16 cellular contexts compared by ENCODE assay signal in genomic region chr2:160465406-160465805, GRCh38. TPM values are rescaled to one million over a fixed set of nuclear protein-coding genes. Genes with fewer than 3 reads are reported as not detected.
A peak's percentile ranks its signal among the peaks of the same experiment; 100 is the strongest.
DNase-seq lines count a peak whose midpoint lies in the region; ATAC-seq, FAIRE-seq and TF ChIP-seq lines count a peak whose summit lies in the region.
"Had no signal": no experiment of that assay in that cellular context is flagged by ENCODE, and none has a peak within 500 bp of the region (broad histone marks: within the 10 kb centered on the region; RNA-seq: fewer than 3 reads in every experiment).

No MANE protein-coding gene starts in this region.

- no peaks in the 10 kb centered on the region for H3K36me3 ChIP-seq in left ventricle myocardium inferior
- H3K36me3 ChIP-seq in HepG2 (replicated peaks in 1 of 2; ENCODE audit: control insufficient read depth in 1 of 2, insufficient read depth in 2 of 2, low read length in 2 of 2), result no peaks in the 10 kb centered on the region
- H3K36me3 ChIP-seq: gastrocnemius medialis had no signal

- peaks cover 89% of the 10 kb centered on the region for H3K4me1 ChIP-seq in left ventricle myocardium inferior
- no peaks in the 10 kb centered on the region for H3K4me1 ChIP-seq in HepG2 (ENCODE audit: insufficient read depth, low read length)

- no peak for TF ChIP-seq RAD21 in HepG2 (CRISPR knock-in tag; IDR thresholded peaks at IDR 0.05)

- peak overlapping the region; percentile 63 for H3K4me3 Mint-ChIP-seq in activated T-helper 17 cell treated with anti-CD3 and anti-CD28 coated beads, Interleukin-2, amount 50 U/mL, for 72 hours
- H3K4me3 Mint-ChIP-seq in type B pancreatic cell, result no peak overlapping the region
- H3K4me3 Mint-ChIP-seq: central memory CD8-positive, alpha-beta T cell had no signal

- peaks cover 74% of the 10 kb centered on the region for H3K79me2 ChIP-seq in HepG2 (ENCODE audit: insufficient read depth, low read length)

- intact Hi-C loops in Right ventricle myocardium inferior (cut with DNase I), result no loop called here
- intact Hi-C loops in left ventricle myocardium inferior (cut with micrococcal nuclease), result no loop called here
- intact Hi-C loops in HepG2 (cut with micrococcal nuclease; ENCODE audit: unreplicated experiment), result no loop called here
- intact Hi-C loops in posterior cingulate gyrus (cut with DNase I), result no loop called here

- no peaks in the 10 kb centered on the region for H3K9me3 ChIP-seq in left ventricle myocardium inferior (replicated peaks)
- no peaks in the 10 kb centered on the region for H3K9me3 ChIP-seq in HepG2 (ENCODE audit: low read length)
- H3K9me3 ChIP-seq: gastrocnemius medialis had no signal

- no peak overlapping the region for H3K9ac ChIP-seq in HepG2 (ENCODE audit: insufficient read depth, low read depth, low read length)

- no peak for DNase-seq in Right ventricle myocardium inferior (ENCODE audit: missing footprints)
- DNase-seq in left ventricle myocardium inferior, result no peak
- DNase-seq in HepG2 (ENCODE audit: low spot score), result no peak
- no peak for DNase-seq in type B pancreatic cell (ENCODE audit: extremely low spot score, unreplicated experiment)
- DNase-seq in OCI-M1 (lab: John Stamatoyannopoulos, UW), result no peak
- no peak for DNase-seq in posterior cingulate gyrus
- DNase-seq: activated CD8-positive, alpha-beta memory T cell treated with anti-CD3 and anti-CD28 coated beads, Interleukin-2, amount 50 U/mL, for 48 hours; effector memory CD4-positive, alpha-beta T cell; gastrocnemius medialis; Karpas-422; T-helper 1 cell had no signal

- no peaks in the 10 kb centered on the region for H3K27me3 ChIP-seq in left ventricle myocardium inferior (ENCODE audit: low read depth)
- H3K27me3 ChIP-seq in HepG2 (ENCODE audit: control insufficient read depth in 1 of 2, insufficient read depth in 2 of 2, low read length in 2 of 2), result no peaks in the 10 kb centered on the region
- H3K27me3 ChIP-seq: gastrocnemius medialis had no signal

- FAIRE-seq in HepG2 (lab: Jason Lieb, UNC), result no peak

- TF ChIP-seq CTCF in left ventricle myocardium inferior (IDR thresholded peaks at IDR 0.05; ENCODE audit: borderline replicate concordance) (no peak), HepG2 (CRISPR knock-in tag; IDR thresholded peaks at IDR 0.05) (no peak), type B pancreatic cell (conservative IDR thresholded peaks at IDR 0.05) (no peak)

- no TSS peak for BruUV-seq in HepG2 (replicated peaks; lab: Mats Ljungman, UMichigan)

- in situ Hi-C loops in HepG2 (cut with HindIII; ENCODE audit: extremely low pct_ligation_motif_present, low pct_unique_long_range_greater_than_20kb), result no loop called here

- peaks cover 33% of the 10 kb centered on the region for H4K20me1 ChIP-seq in HepG2 (ENCODE audit: insufficient read depth, low read length)

- no peaks in the 10 kb centered on the region for H3K9me3 Mint-ChIP-seq in activated T-helper 17 cell treated with anti-CD3 and anti-CD28 coated beads, Interleukin-2, amount 50 U/mL, for 72 hours
- no peaks in the 10 kb centered on the region for H3K9me3 Mint-ChIP-seq in type B pancreatic cell
- H3K9me3 Mint-ChIP-seq: central memory CD8-positive, alpha-beta T cell had no signal

- TF ChIP-seq POLR2A in HepG2 (IDR thresholded peaks at IDR 0.05; ENCODE audit: insufficient read depth in 1 of 2, low read depth in 2 of 2, low read length in 2 of 2), result no peak

- no peak overlapping the region for H2AFZ ChIP-seq in HepG2 (ENCODE audit: low read length)

- WGBS in HepG2 (ENCODE audit: low lambda C conversion rate), result 95% methylated on average over 3 of the region's 3 CpGs

- POLR2A ChIA-PET in HepG2 (lab: Yijun Ruan, JAX), result interaction anchor here (1.4 kb wide), 1 partner anchor 27 kb away, joined by 3 read pairs; no protein-coding TSS in a partner anchor

- ATAC-seq in Right ventricle myocardium inferior, result peak; percentile 40
- peak; percentile 89 for ATAC-seq in activated T-helper 17 cell treated with anti-CD3 and anti-CD28 coated beads, Interleukin-2, amount 50 U/mL, for 72 hours (replicated peaks)
- peak; percentile 65; the same call in 2 of the 3 replicates for ATAC-seq in HepG2
- ATAC-seq: HCT116 had no signal

- no peak overlapping the region for H3K27ac ChIP-seq in left ventricle myocardium inferior (replicated peaks)
- no peak overlapping the region for H3K27ac ChIP-seq in HepG2 (ENCODE audit: extremely low read length, insufficient read depth, low read length)
- H3K27ac ChIP-seq: gastrocnemius medialis, RWPE1, VCaP had no signal

- no peak for TF ChIP-seq EP300 in HepG2 (IDR thresholded peaks at IDR 0.05; ENCODE audit: low read depth in 2 of 2, low read length in 2 of 2)
- TF ChIP-seq EP300 in HepG2 (CRISPR knock-in tag; IDR thresholded peaks at IDR 0.05; ENCODE audit: borderline replicate concordance), result no peak

- CTCF ChIA-PET in HepG2 (lab: Yijun Ruan, JAX; ENCODE audit: low intra/inter-chr PET ratio, low total read pairs), result no interaction called here

- H3K4me3 ChIP-seq in left ventricle myocardium inferior (no peak overlapping the region), HepG2 (replicated peaks in 1 of 3; ENCODE audit: insufficient read depth in 1 of 3, low read depth in 2 of 3, low read length in 3 of 3) (no peak overlapping the region)
- H3K4me3 ChIP-seq: gastrocnemius medialis had no signal

- no peaks in the 10 kb centered on the region for H3K27me3 Mint-ChIP-seq in activated T-helper 17 cell treated with anti-CD3 and anti-CD28 coated beads, Interleukin-2, amount 50 U/mL, for 72 hours
- no peaks in the 10 kb centered on the region for H3K27me3 Mint-ChIP-seq in type B pancreatic cell
- H3K27me3 Mint-ChIP-seq: central memory CD8-positive, alpha-beta T cell had no signal

- H3K27ac Mint-ChIP-seq in activated T-helper 17 cell treated with anti-CD3 and anti-CD28 coated beads, Interleukin-2, amount 50 U/mL, for 72 hours, result peak overlapping the region; percentile 77
- H3K27ac Mint-ChIP-seq in type B pancreatic cell, result peak overlapping the region; percentile 12

- peaks cover 49% of the 10 kb centered on the region for H3K4me1 Mint-ChIP-seq in activated T-helper 17 cell treated with anti-CD3 and anti-CD28 coated beads, Interleukin-2, amount 50 U/mL, for 72 hours
- H3K4me1 Mint-ChIP-seq in type B pancreatic cell (ENCODE audit: unreplicated experiment), result peaks cover 16% of the 10 kb centered on the region

- no peaks in the 10 kb centered on the region for H3K36me3 Mint-ChIP-seq in activated T-helper 17 cell treated with anti-CD3 and anti-CD28 coated beads, Interleukin-2, amount 50 U/mL, for 72 hours (ENCODE audit: low read depth)
- peaks cover 3% of the 10 kb centered on the region for H3K36me3 Mint-ChIP-seq in type B pancreatic cell

- no peak overlapping the region for H3K4me2 ChIP-seq in HepG2 (ENCODE audit: low read depth, low read length)

TF ChIP-seq in HepG2, 621 proteins besides CTCF, POLR2A, EP300 and RAD21 (continues in another document):
- no peak for TF ChIP-seq ZNF629 (CRISPR knock-in tag; conservative IDR thresholded peaks at IDR 0.05)
- TF ChIP-seq TCF12 (IDR thresholded peaks at IDR 0.05), result no peak
- TF ChIP-seq TCF12 (CRISPR knock-in tag; IDR thresholded peaks at IDR 0.05), result no peak
- peak; percentile 62; the same call in 1 of the 2 replicates for TF ChIP-seq CEBPB (IDR thresholded peaks at IDR 0.05; ENCODE audit: borderline replicate concordance, low read depth, low read length)

RNA-seq across cellular contexts. Expression of gene RBMS1, which starts 28.2 kb away (rescaled TPM):
- 58.2 TPM for total RNA-seq in Right ventricle myocardium inferior
- total RNA-seq in left ventricle myocardium inferior, result 56.2 TPM
- total RNA-seq in activated T-helper 17 cell treated with anti-CD3 and anti-CD28 coated beads, Interleukin-2, amount 50 U/mL, for 72 hours, result 10 to 100 TPM; 45.0 to 62.1 TPM
- total RNA-seq in HepG2 (2016; rRNA removed; fragmentation: Illumina TruSeq; extraction: Trizol), result 52.1 and 55.5 TPM in 2 replicates
- 4.1 and 5.2 TPM in 2 replicates for total RNA-seq in HepG2 (2016; cell fraction: cytosol; rRNA removed; fragmentation: Illumina TruSeq; extraction: Trizol; ENCODE audit: low read depth)
- total RNA-seq in HepG2 (2016; cell fraction: insoluble cytoplasmic fraction; rRNA removed; fragmentation: Illumina TruSeq; extraction: Trizol), result 51.6 and 52.5 TPM in 2 replicates
- total RNA-seq in HepG2 (2016; cell fraction: membrane; rRNA removed; fragmentation: Illumina TruSeq; extraction: Trizol), result 18.5 and 21.0 TPM in 2 replicates
- total RNA-seq in HepG2 (2016; cell fraction: nucleus; rRNA removed; fragmentation: Illumina TruSeq; extraction: Trizol), result 44.0 and 59.0 TPM in 2 replicates
- 82.9 and 110 TPM in 2 replicates for polyA plus RNA-seq in HepG2 (2011; rRNA removed)
- 71.0 and 80.7 TPM in 2 replicates for polyA plus RNA-seq in HepG2 (2011; cell fraction: cytosol; rRNA removed)
- polyA plus RNA-seq in HepG2 (2011; cell fraction: nucleus; rRNA removed), result 50.6 and 54.0 TPM in 2 replicates
- polyA plus RNA-seq in HepG2 (2012), result 70.0 and 92.2 TPM in 2 replicates
- 2.6 and 2.7 TPM in 2 replicates for polyA plus RNA-seq in HepG2 (2016; cell fraction: cytosol; fragmentation: Illumina TruSeq; extraction: Trizol; ENCODE audit: low read depth)
- 51.8 and 60.2 TPM in 2 replicates for polyA plus RNA-seq in HepG2 (2016; cell fraction: insoluble cytoplasmic fraction; fragmentation: Illumina TruSeq; extraction: Trizol; ENCODE audit: low read depth)
- polyA plus RNA-seq in HepG2 (2016; cell fraction: membrane; fragmentation: Illumina TruSeq; extraction: Trizol; ENCODE audit: low read depth), result 10.2 and 12.3 TPM in 2 replicates
- 43.3 and 48.9 TPM in 2 replicates for polyA plus RNA-seq in HepG2 (2016; cell fraction: nucleus; fragmentation: Illumina TruSeq; extraction: Trizol; ENCODE audit: insufficient read depth, low read depth)
- 28.8 and 93.8 TPM in 2 replicates for polyA minus RNA-seq in HepG2 (2011; rRNA and poly(A)+ RNA removed; ENCODE audit: low replicate concordance)
- polyA minus RNA-seq in HepG2 (2011; cell fraction: cytosol; rRNA and poly(A)+ RNA removed), result 56.0 and 61.6 TPM in 2 replicates
- polyA minus RNA-seq in HepG2 (2011; cell fraction: nucleus; rRNA and poly(A)+ RNA removed), result 172 and 186 TPM in 2 replicates
- 73.7 and 94.0 TPM in 2 replicates for total RNA-seq in type B pancreatic cell (ENCODE audit: low replicate concordance)
